Comparison of ENCODE assay signal across 24 cellular contexts in genomic region chr1:175845371-175845770, GRCh38.
"Had no signal": no experiment of that assay in that cellular context is flagged by ENCODE, and none has a peak within 500 bp of the region (broad histone marks: within the 10 kb centered on the region; RNA-seq: fewer than 3 reads in every experiment).

No MANE protein-coding gene starts in this region.

- H3K4me1 Mint-ChIP-seq: naive B cell; stimulated activated naive B cell treated with anti-CD40 and anti-IgM and Interleukin-4, amounts not matched to agents 10 μg/mL and 1 μg/mL and 100 μg/mL, for 72 hours had no signal

- H3K36me3 ChIP-seq: gastrocnemius medialis, heart left ventricle, lower lobe of right lung, neural progenitor cell, right lobe of liver, suprapubic skin, transverse colon, upper lobe of right lung, vagina had no signal

- H3K4me1 ChIP-seq: gastrocnemius medialis, heart left ventricle, lower lobe of right lung, neural progenitor cell, parathyroid adenoma, right lobe of liver, suprapubic skin, upper lobe of right lung, vagina had no signal

- H3K9me3 Mint-ChIP-seq: nephron, neural progenitor cell had no signal

- H3K27me3 ChIP-seq: dorsolateral prefrontal cortex, gastrocnemius medialis, neural progenitor cell, right lobe of liver, transverse colon, vagina had no signal

- H2AFZ ChIP-seq: neural progenitor cell, parathyroid adenoma had no signal

- H3K79me2 ChIP-seq: parathyroid adenoma had no signal

- DNase-seq: dorsolateral prefrontal cortex; effector CD4-positive, alpha-beta T cell; foreskin fibroblast; gastrocnemius medialis; heart left ventricle; hippocampal formation; islet precursor cell; kidney glomerular epithelial cell; left ventricle myocardium superior; lower lobe of right lung; naive B cell; right lobe of liver; stimulated activated CD4-positive, alpha-beta T cell treated with anti-CD3 and anti-CD28 coated beads, Interleukin-15, amount 100 ng/mL, for 24 hours; stimulated activated CD4-positive, alpha-beta T cell treated with anti-CD3 and anti-CD28 coated beads, Interleukin-2, amount 100 ng/mL, for 48 hours; stimulated activated naive B cell treated with anti-CD40 and anti-IgM and Interleukin-4, amounts not matched to agents 10 μg/mL and 1 μg/mL and 100 μg/mL, for 72 hours; transverse colon; upper lobe of right lung had no signal

- H3K4me2 ChIP-seq: neural progenitor cell had no signal

- H3K27ac ChIP-seq: dorsolateral prefrontal cortex, gastrocnemius medialis, heart left ventricle, lower lobe of right lung, neural progenitor cell, parathyroid adenoma, right lobe of liver, suprapubic skin, transverse colon, upper lobe of right lung, vagina had no signal

- H3K4me3 Mint-ChIP-seq: naive B cell; nephron; neural progenitor cell; stimulated activated naive B cell treated with anti-CD40 and anti-IgM and Interleukin-4, amounts not matched to agents 10 μg/mL and 1 μg/mL and 100 μg/mL, for 72 hours; stimulated activated naive CD8-positive, alpha-beta T cell treated with anti-CD3 and anti-CD28 coated beads, Interleukin-15, Interleukin-2, amounts not matched to agents 100 ng/mL and 50 ng/mL, for 24 hours had no signal

- H3K4me3 ChIP-seq: dorsolateral prefrontal cortex, gastrocnemius medialis, heart left ventricle, lower lobe of right lung, neural progenitor cell, right lobe of liver, suprapubic skin, transverse colon, upper lobe of right lung, vagina had no signal

- H3K27ac Mint-ChIP-seq: nephron; neural progenitor cell; progenitor cell of endocrine pancreas; stimulated activated naive B cell treated with anti-CD40 and anti-IgM and Interleukin-4, amounts not matched to agents 10 μg/mL and 1 μg/mL and 100 μg/mL, for 72 hours; stimulated activated naive CD8-positive, alpha-beta T cell treated with anti-CD3 and anti-CD28 coated beads, Interleukin-15, Interleukin-2, amounts not matched to agents 100 ng/mL and 50 ng/mL, for 24 hours had no signal

- H3K36me3 Mint-ChIP-seq: naive B cell; neural progenitor cell; stimulated activated naive B cell treated with anti-CD40 and anti-IgM and Interleukin-4, amounts not matched to agents 10 μg/mL and 1 μg/mL and 100 μg/mL, for 72 hours had no signal

- ATAC-seq: gastrocnemius medialis; heart left ventricle; left ventricle myocardium superior; lower lobe of right lung; right lobe of liver; stimulated activated naive B cell treated with anti-CD40 and anti-IgM and Interleukin-4, amounts not matched to agents 10 μg/mL and 1 μg/mL and 100 μg/mL, for 72 hours; upper lobe of right lung had no signal

- H3K9me3 ChIP-seq: gastrocnemius medialis, heart left ventricle, lower lobe of right lung, right lobe of liver, suprapubic skin, transverse colon, upper lobe of right lung, vagina had no signal
